Comparison of ENCODE assay signal across 8 cellular contexts in the genomic region with DNA sequence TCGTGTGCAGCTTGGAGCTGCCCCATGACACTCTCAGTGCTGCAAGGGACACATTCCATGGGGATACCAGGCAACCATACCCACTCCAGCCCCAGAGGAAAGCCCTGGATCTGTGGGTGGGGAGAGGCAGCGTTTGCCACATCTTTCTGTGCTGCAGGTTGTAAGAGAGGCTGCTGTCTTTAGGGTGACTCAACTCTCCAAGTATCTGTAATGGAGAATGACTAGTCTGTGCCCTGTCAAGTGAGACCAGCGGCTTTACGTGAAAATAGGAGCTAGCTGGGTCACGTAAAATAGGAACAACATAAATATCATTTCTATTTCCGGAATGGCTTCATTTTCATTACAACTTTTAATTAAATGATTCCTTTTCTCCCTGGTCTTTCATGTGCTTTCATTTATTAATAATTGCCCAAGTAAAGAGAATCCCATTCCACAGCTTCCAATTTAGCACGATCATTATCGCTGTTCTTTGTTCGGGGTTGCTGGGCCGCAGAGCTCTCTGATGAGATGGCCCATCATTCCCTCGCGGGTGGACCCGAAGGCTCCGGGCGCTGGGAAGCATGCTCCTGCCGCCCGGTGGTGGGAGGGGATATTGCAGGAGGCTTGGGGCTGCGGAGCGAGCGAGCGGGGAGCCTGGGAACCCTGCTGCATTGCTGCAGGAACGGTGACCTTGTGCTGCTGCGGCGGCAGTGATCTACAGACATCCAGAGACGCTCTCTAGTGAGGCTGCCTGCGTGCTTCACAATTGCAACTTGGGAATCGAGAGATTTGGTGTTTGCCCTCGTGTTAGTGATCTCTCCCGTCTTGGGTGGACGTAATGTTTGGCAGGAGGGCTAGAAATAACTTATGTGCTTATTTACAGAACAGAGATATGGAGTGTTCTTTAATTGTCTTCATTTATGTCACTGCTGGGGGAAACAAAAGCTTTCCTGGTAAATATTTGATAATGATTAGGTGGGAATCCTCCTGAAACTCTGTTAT. TPM values are rescaled to one million over a fixed set of nuclear protein-coding genes. Genes with fewer than 3 reads are reported as not detected.
A peak's percentile ranks its signal among the peaks of the same experiment; 100 is the strongest.
DNase-seq lines count a peak whose midpoint lies in the region; ATAC-seq and TF ChIP-seq lines count a peak whose summit lies in the region.

No MANE protein-coding gene starts in this region.

- no peaks in the 10 kb centered on the region for H3K9me2 ChIP-seq in GM23248 (ENCODE audit: insufficient read depth)
- H3K9me2 ChIP-seq in PC-9 (ENCODE audit: insufficient read depth): no peaks in the 10 kb centered on the region

- TF ChIP-seq CTCF in PC-9 (conservative IDR thresholded peaks at IDR 0.05) (peak; percentile 91), fibroblast of the aortic adventitia (IDR thresholded peaks at IDR 0.05; ENCODE audit: insufficient read depth, low read length) (peak; percentile 98), upper lobe of left lung (IDR thresholded peaks at IDR 0.05) (peak; percentile 87 to 94 (median 90))

- BruUV-seq in PC-9 (replicated peaks; lab: Mats Ljungman, UMichigan): no TSS peak

- no peak overlapping the region for H3K9ac ChIP-seq in GM23248

- POLR2A ChIA-PET in PC-9 (lab: Charles Lee; ENCODE audit: unreplicated experiment): no interaction called here

- TF ChIP-seq EP300 in upper lobe of left lung (IDR thresholded peaks at IDR 0.05): no peak

- H3K27me3 ChIP-seq in GM23248 (replicated peaks; ENCODE audit: insufficient read depth) (peaks cover 36% of the 10 kb centered on the region), PC-9 (ENCODE audit: insufficient read depth, low read depth) (peaks cover 54% of the 10 kb centered on the region), upper lobe of left lung (peaks cover 0 to 14% (median 4%) of the 10 kb centered on the region in 4 donors)

- peak; percentile 71 for DNase-seq in ELR (ENCODE audit: low read depth)
- peak; percentile 79 for DNase-seq in GM23248
- DNase-seq in KG1 (lab: John Stamatoyannopoulos, UW): peak; percentile 9
- peak; percentile 34 to 67 for DNase-seq in PC-9
- peak; percentile 5 to 14 for DNase-seq in activated T-helper 1 cell treated with anti-CD3 and anti-CD28 coated beads, Interleukin-2, amount 50 U/mL, for 16 hours (ENCODE audit: low read depth in 1 of 2, low spot score in 1 of 2)
- peak; percentile 52 for DNase-seq in fibroblast of the aortic adventitia (ENCODE audit: low read depth)
- DNase-seq in occipital lobe (lab: John Stamatoyannopoulos, UW): peak; percentile 65
- DNase-seq in upper lobe of left lung: peak; percentile 62 to 90

- H3K4me1 ChIP-seq in GM23248 (ENCODE audit: insufficient read depth) (no peaks in the 10 kb centered on the region), PC-9 (replicated peaks; ENCODE audit: insufficient read depth) (no peaks in the 10 kb centered on the region), upper lobe of left lung (peaks cover 0 to 7% (median 5%) of the 10 kb centered on the region in 4 donors)

- H3K4me2 ChIP-seq in GM23248 (ENCODE audit: unreplicated experiment) (peak overlapping the region; percentile 67), PC-9 (peak overlapping the region; percentile 59)

- no peak overlapping the region for H3K27ac ChIP-seq in GM23248
- no peak overlapping the region for H3K27ac ChIP-seq in PC-9
- H3K27ac ChIP-seq in upper lobe of left lung: no peak overlapping the region

- no peaks in the 10 kb centered on the region for H3F3A ChIP-seq in GM23248 (ENCODE audit: insufficient read depth)
- no peaks in the 10 kb centered on the region for H3F3A ChIP-seq in PC-9 (ENCODE audit: insufficient read depth, low read depth)

- H3K36me3 ChIP-seq in GM23248 (ENCODE audit: low read depth) (no peaks in the 10 kb centered on the region), PC-9 (ENCODE audit: low read depth) (no peaks in the 10 kb centered on the region), upper lobe of left lung (no peaks in the 10 kb centered on the region)

- WGBS in GM23248 (ENCODE audit: low coverage in 1 of 2, low lambda C conversion rate in 2 of 2, missing lambda C conversion rate in 2 of 2), 2 experiments: 16 to 18% methylated on average over 30 of the region's 30 CpGs
- 12 to 15% methylated on average over 27 to 30 of the region's 30 CpGs for WGBS in upper lobe of left lung, 2 donors

- H3K9me3 ChIP-seq in GM23248 (ENCODE audit: low read depth) (no peaks in the 10 kb centered on the region), PC-9 (ENCODE audit: insufficient read depth, low read depth) (no peaks in the 10 kb centered on the region), upper lobe of left lung (no peaks in the 10 kb centered on the region)

- TF ChIP-seq POLR2A in upper lobe of left lung (IDR thresholded peaks at IDR 0.05): no peak

- H3K79me2 ChIP-seq in GM23248 (ENCODE audit: insufficient read depth) (no peaks in the 10 kb centered on the region), PC-9 (ENCODE audit: low read depth) (no peaks in the 10 kb centered on the region)

- H2AFZ ChIP-seq in GM23248 (0 out of 2 replicates have a peak overlapping the region, but pooled peaks have one; percentile 43), PC-9 (no peak overlapping the region)

- CTCF ChIA-PET in PC-9 (lab: Charles Lee): interaction anchor here (0.7 to 0.8 kb wide), 2 partner anchors 156 to 251 kb away, joined by 3 to 5 read pairs; no protein-coding TSS in a partner anchor

- ATAC-seq in upper lobe of left lung (ENCODE audit: low FRiP score in 2 of 2): peak; percentile 71 to 94

- H3K4me3 ChIP-seq in GM23248 (peak overlapping the region; percentile 43; the same call in 1 of the 2 replicates), PC-9 (no peak overlapping the region), fibroblast of the aortic adventitia (ENCODE audit: low read depth, low read length) (peak overlapping the region; percentile 25), upper lobe of left lung (no peak overlapping the region)

- in situ Hi-C loops in GM23248 (cut with MboI): no loop called here

- intact Hi-C loops in PC-9 (cut with micrococcal nuclease; ENCODE audit: unreplicated experiment): loop anchor here (1.0 to 10.0 kb wide), 2 partner anchors 213 to 475 kb away; no protein-coding TSS in a partner anchor

- H4K20me1 ChIP-seq in GM23248 (ENCODE audit: insufficient read depth) (no peaks in the 10 kb centered on the region), PC-9 (ENCODE audit: insufficient read depth) (no peaks in the 10 kb centered on the region)

RNA-seq across cellular contexts. Expression of a gene that starts 10.6 kb away (rescaled TPM):
- total RNA-seq in GM23248 (2014; rRNA removed; shearing (Covaris generic)): not detected in 2 replicates
- polyA plus RNA-seq in GM23248 (2016; fragmentation: Nextera tagmentation; extraction: Ambion mirVana): not detected in 2 replicates
- total RNA-seq in PC-9 (2021) (not detected in 2 replicates), fibroblast of the aortic adventitia (ENCODE audit: low replicate concordance) (not detected in 2 replicates), occipital lobe (not detected), upper lobe of left lung (not detected)

RNA-seq across cellular contexts. Expression of a gene that starts 59.4 kb away (rescaled TPM):
- total RNA-seq in GM23248 (2014; rRNA removed; shearing (Covaris generic)): not detected in 2 replicates
- polyA plus RNA-seq in GM23248 (2016; fragmentation: Nextera tagmentation; extraction: Ambion mirVana): not detected in 2 replicates
- total RNA-seq in PC-9 (2021) (not detected in 2 replicates), fibroblast of the aortic adventitia (ENCODE audit: low replicate concordance) (not detected in 2 replicates), occipital lobe (104 TPM), upper lobe of left lung (under 1 TPM in 1 of 6 donors, not detected in 5; 0.26 TPM)

Comparison
In these comparisons a context has a peak if more than half of its experiments do, and no peak if none do; other contexts are left out.
1. DNase-seq: peak in every context shown above with its lines; median percentile 79 in GM23248; 76 in upper lobe of left lung; 71 in ELR; 65 in occipital lobe; 52 in fibroblast of the aortic adventitia; 50 in PC-9; 10 in activated T-helper 1 cell treated with anti-CD3 and anti-CD28 coated beads, Interleukin-2, amount 50 U/mL, for 16 hours; 9 in KG1.
2. H3K4me3 ChIP-seq: peak in GM23248 (single experiment) and fibroblast of the aortic adventitia (single experiment); none in PC-9 (single experiment) and upper lobe of left lung (0 of 4).
3. RNA of a gene that starts 59.4 kb away (total RNA-seq): 104 TPM in occipital lobe (single experiment); not detected in GM23248, not detected in PC-9, not detected in fibroblast of the aortic adventitia and 0.26 TPM in upper lobe of left lung; every median in the first group is over 10 times any median in the second.
4. Peak in every context shown above with its lines, with median percentiles within 50 percentile points of each other: CTCF ChIP-seq.